8 cellular contexts compared by ENCODE assay signal in the genomic region with DNA sequence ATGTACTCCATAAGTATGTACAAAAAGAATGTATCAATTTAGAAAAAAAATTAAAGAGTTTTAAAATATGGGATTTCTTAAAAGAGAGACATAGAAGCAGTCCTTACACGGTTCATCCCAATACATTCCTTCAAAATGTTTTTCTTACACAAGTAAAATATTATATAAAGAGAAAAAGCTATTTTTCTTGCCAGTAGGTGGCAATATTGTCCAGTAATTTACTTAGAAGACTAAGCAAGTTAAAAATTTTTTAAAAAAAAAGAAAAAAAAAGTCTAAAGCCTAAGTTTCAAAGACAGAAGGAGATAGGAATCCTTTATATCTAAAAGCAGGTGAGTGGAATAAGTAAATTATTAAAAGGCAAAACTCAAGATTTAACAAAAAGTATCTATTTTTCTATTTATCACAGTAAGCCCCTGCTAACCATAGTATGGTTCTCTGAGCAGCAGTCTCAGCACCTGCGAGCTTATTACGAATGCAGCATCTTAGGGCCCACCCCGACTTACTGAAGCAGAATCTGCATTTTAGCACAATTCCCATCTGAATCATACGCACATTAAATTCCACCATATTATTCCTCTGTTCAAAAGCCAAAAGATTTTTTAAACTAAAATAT.
DNase-seq lines count a peak whose midpoint lies in the region; ATAC-seq and TF ChIP-seq lines count a peak whose summit lies in the region.

No MANE protein-coding gene starts in this region.

- H3K4me1 ChIP-seq in SK-N-SH (ENCODE audit: control insufficient read depth in 1 of 2, insufficient read depth in 2 of 2, low read depth in 1 of 2, low read length in 1 of 2) (no peaks in the 10 kb centered on the region; a peak in 1 of 4 replicates), ovary (ENCODE audit: insufficient read depth) (no peaks in the 10 kb centered on the region)

- H3F3A ChIP-seq in SK-N-SH (replicated peaks; ENCODE audit: insufficient read depth), result no peaks in the 10 kb centered on the region

- H3K9me2 ChIP-seq in SK-N-SH, result no peaks in the 10 kb centered on the region

- no peaks in the 10 kb centered on the region for H3K9me3 ChIP-seq in CD4-positive, alpha-beta T cell (ENCODE audit: control insufficient read depth, low read length)
- H3K9me3 ChIP-seq in SK-N-SH (no peaks in the 10 kb centered on the region), ovary (no peaks in the 10 kb centered on the region)

- no peak overlapping the region for H3K4me2 ChIP-seq in SK-N-SH

- H3K4me1 Mint-ChIP-seq in CD4-positive, alpha-beta T cell (ENCODE audit: low read depth), result no peaks in the 10 kb centered on the region
- H3K4me1 Mint-ChIP-seq in HFFc6 (ENCODE audit: low read depth) (peaks cover 5% of the 10 kb centered on the region; the same call in 1 of the 2 replicates), glutamatergic neuron (ENCODE audit: low read depth, unreplicated experiment) (peaks cover 2% of the 10 kb centered on the region)

- H2AFZ ChIP-seq in SK-N-SH (ENCODE audit: low read depth), result no peak overlapping the region

- H4K20me1 ChIP-seq in SK-N-SH (ENCODE audit: insufficient read depth), result no peaks in the 10 kb centered on the region

- no peaks in the 10 kb centered on the region for H3K36me3 Mint-ChIP-seq in CD4-positive, alpha-beta T cell (ENCODE audit: low read depth)
- no peaks in the 10 kb centered on the region for H3K36me3 Mint-ChIP-seq in HFFc6 (ENCODE audit: low read depth)
- no peaks in the 10 kb centered on the region for H3K36me3 Mint-ChIP-seq in glutamatergic neuron (ENCODE audit: unreplicated experiment)

- H3K4me3 ChIP-seq in SK-N-SH (ENCODE audit: low read depth in 2 of 2, low read length in 1 of 2) (no peak overlapping the region; a peak in 1 of 4 replicates), ovary (no peak overlapping the region)

- POLR2A ChIA-PET in CD4-positive, alpha-beta T cell (lab: Charles Lee), result no interaction called here
- POLR2A ChIA-PET in SK-N-SH (lab: Yijun Ruan, JAX), result no interaction called here

- no peak for TF ChIP-seq POLR2A in ovary (IDR thresholded peaks at IDR 0.05)

- TF ChIP-seq EP300 in SK-N-SH (IDR thresholded peaks at IDR 0.05; ENCODE audit: borderline replicate concordance in 1 of 2, low read depth in 1 of 2, low read length in 1 of 2) (no peak), ovary (IDR thresholded peaks at IDR 0.05) (no peak)

- H3K27ac Mint-ChIP-seq in CD4-positive, alpha-beta T cell, result no peak overlapping the region
- H3K27ac Mint-ChIP-seq in HFFc6 (no peak overlapping the region), glutamatergic neuron (ENCODE audit: unreplicated experiment) (no peak overlapping the region)

- WGBS in SK-N-SH (ENCODE audit: low lambda C conversion rate), result 60% methylated on average over 5 of the region's 5 CpGs
- WGBS in ovary, 3 donors, result 63 to 65% (median 65%) methylated on average over 5 of the region's 5 CpGs

- ATAC-seq in CD4-positive, alpha-beta T cell (ENCODE audit: poor library complexity), result no peak
- ATAC-seq in sciatic nerve, result no peak

- intact Hi-C loops in CD4-positive, alpha-beta T cell (cut with DNase I, micrococcal nuclease), result loop anchor here (5.0 to 10.0 kb wide), 2 partner anchors 289 to 296 kb away; no protein-coding TSS in a partner anchor
- intact Hi-C loops in sciatic nerve (cut with DNase I) (no loop called here), ovary (cut with DNase I) (no loop called here)

- no peaks in the 10 kb centered on the region for H3K79me2 ChIP-seq in SK-N-SH (ENCODE audit: insufficient read depth)

- TF ChIP-seq CTCF in CD4-positive, alpha-beta T cell (IDR thresholded peaks at IDR 0.05), result peak; percentile 56
- peak; percentile 86 for TF ChIP-seq CTCF in HFFc6 (IDR thresholded peaks at IDR 0.05)
- peak; percentile 91 for TF ChIP-seq CTCF in SK-N-SH (IDR thresholded peaks at IDR 0.05)
- peak; percentile 81 for TF ChIP-seq CTCF in glutamatergic neuron (IDR thresholded peaks at IDR 0.05; ENCODE audit: partially characterized antibody, unreplicated experiment)
- peak in 1 of 3 donors; percentile 15 for TF ChIP-seq CTCF in ovary (IDR thresholded peaks at IDR 0.05)

- H3K36me3 ChIP-seq in SK-N-SH (replicated peaks in 1 of 2; ENCODE audit: control insufficient read depth in 1 of 2, insufficient read depth in 2 of 2, low read length in 1 of 2) (peaks cover 8 to 18% of the 10 kb centered on the region in 2 experiments), ovary (no peaks in the 10 kb centered on the region)

- CTCF ChIA-PET in CD4-positive, alpha-beta T cell (lab: Charles Lee), result no interaction called here
- CTCF ChIA-PET in SK-N-SH (lab: Yijun Ruan, JAX), result interaction anchor here (0.6 to 5.3 kb wide), 42 partner anchors 9 to 1133 kb away, joined by 3 to 76 read pairs (median 4); partner anchors contain the start of gene CREB3L2

- no peak overlapping the region for H3K9ac ChIP-seq in SK-N-SH

- no peak overlapping the region for H3K27ac ChIP-seq in CD4-positive, alpha-beta T cell (ENCODE audit: low read depth, low read length)
- H3K27ac ChIP-seq in SK-N-SH (ENCODE audit: low read depth in 2 of 2, low read length in 1 of 2) (no peak overlapping the region), ovary (no peak overlapping the region)

- no peak for DNase-seq in CD4-positive, alpha-beta T cell
- DNase-seq in HFFc6 (peak; percentile 53), SK-N-SH (no peak), glutamatergic neuron (no peak), NOMO-1 treated with dmso at 0.1 percent for 144 hours (lab: John Stamatoyannopoulos, UW; ENCODE audit: unreplicated experiment) (no peak), sciatic nerve (ENCODE audit: low spot score) (no peak), ovary (no peak)
- DNase-seq in activated CD4-positive, alpha-beta T cell treated with anti-CD3 and anti-CD28 coated beads for 48 hours, result no peak

- peaks cover 27% of the 10 kb centered on the region for H3K27me3 Mint-ChIP-seq in CD4-positive, alpha-beta T cell
- H3K27me3 Mint-ChIP-seq in HFFc6 (ENCODE audit: insufficient read depth), result peaks cover 6% of the 10 kb centered on the region; the same call in 1 of the 2 replicates
- H3K27me3 Mint-ChIP-seq in glutamatergic neuron (ENCODE audit: unreplicated experiment), result no peaks in the 10 kb centered on the region

- H3K9me3 Mint-ChIP-seq in CD4-positive, alpha-beta T cell, result no peaks in the 10 kb centered on the region
- H3K9me3 Mint-ChIP-seq in HFFc6, result no peaks in the 10 kb centered on the region
- H3K9me3 Mint-ChIP-seq in glutamatergic neuron (ENCODE audit: unreplicated experiment), result no peaks in the 10 kb centered on the region

- no peaks in the 10 kb centered on the region for H3K27me3 ChIP-seq in CD4-positive, alpha-beta T cell (ENCODE audit: control insufficient read depth, insufficient read depth, low read length)
- no peaks in the 10 kb centered on the region for H3K27me3 ChIP-seq in SK-N-SH (ENCODE audit: insufficient read depth)
- no peaks in the 10 kb centered on the region for H3K27me3 ChIP-seq in ovary

- peak; percentile 64 for TF ChIP-seq RAD21 in SK-N-SH (IDR thresholded peaks at IDR 0.05; ENCODE audit: low read length)

- H3K4me3 Mint-ChIP-seq in CD4-positive, alpha-beta T cell, result no peak overlapping the region
- H3K4me3 Mint-ChIP-seq in HFFc6 (no peak overlapping the region), glutamatergic neuron (ENCODE audit: unreplicated experiment) (no peak overlapping the region)

TF ChIP-seq in SK-N-SH, 30 proteins besides CTCF, POLR2A, EP300 and RAD21:
- TF ChIP-seq, protein P1, sequence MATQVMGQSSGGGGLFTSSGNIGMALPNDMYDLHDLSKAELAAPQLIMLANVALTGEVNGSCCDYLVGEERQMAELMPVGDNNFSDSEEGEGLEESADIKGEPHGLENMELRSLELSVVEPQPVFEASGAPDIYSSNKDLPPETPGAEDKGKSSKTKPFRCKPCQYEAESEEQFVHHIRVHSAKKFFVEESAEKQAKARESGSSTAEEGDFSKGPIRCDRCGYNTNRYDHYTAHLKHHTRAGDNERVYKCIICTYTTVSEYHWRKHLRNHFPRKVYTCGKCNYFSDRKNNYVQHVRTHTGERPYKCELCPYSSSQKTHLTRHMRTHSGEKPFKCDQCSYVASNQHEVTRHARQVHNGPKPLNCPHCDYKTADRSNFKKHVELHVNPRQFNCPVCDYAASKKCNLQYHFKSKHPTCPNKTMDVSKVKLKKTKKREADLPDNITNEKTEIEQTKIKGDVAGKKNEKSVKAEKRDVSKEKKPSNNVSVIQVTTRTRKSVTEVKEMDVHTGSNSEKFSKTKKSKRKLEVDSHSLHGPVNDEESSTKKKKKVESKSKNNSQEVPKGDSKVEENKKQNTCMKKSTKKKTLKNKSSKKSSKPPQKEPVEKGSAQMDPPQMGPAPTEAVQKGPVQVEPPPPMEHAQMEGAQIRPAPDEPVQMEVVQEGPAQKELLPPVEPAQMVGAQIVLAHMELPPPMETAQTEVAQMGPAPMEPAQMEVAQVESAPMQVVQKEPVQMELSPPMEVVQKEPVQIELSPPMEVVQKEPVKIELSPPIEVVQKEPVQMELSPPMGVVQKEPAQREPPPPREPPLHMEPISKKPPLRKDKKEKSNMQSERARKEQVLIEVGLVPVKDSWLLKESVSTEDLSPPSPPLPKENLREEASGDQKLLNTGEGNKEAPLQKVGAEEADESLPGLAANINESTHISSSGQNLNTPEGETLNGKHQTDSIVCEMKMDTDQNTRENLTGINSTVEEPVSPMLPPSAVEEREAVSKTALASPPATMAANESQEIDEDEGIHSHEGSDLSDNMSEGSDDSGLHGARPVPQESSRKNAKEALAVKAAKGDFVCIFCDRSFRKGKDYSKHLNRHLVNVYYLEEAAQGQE (IDR thresholded peaks at IDR 0.05; ENCODE audit: low read depth, low read length), result no peak
- TF ChIP-seq, protein P2, sequence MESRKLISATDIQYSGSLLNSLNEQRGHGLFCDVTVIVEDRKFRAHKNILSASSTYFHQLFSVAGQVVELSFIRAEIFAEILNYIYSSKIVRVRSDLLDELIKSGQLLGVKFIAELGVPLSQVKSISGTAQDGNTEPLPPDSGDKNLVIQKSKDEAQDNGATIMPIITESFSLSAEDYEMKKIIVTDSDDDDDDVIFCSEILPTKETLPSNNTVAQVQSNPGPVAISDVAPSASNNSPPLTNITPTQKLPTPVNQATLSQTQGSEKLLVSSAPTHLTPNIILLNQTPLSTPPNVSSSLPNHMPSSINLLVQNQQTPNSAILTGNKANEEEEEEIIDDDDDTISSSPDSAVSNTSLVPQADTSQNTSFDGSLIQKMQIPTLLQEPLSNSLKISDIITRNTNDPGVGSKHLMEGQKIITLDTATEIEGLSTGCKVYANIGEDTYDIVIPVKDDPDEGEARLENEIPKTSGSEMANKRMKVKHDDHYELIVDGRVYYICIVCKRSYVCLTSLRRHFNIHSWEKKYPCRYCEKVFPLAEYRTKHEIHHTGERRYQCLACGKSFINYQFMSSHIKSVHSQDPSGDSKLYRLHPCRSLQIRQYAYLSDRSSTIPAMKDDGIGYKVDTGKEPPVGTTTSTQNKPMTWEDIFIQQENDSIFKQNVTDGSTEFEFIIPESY (IDR thresholded peaks at IDR 0.05; ENCODE audit: borderline replicate concordance, low read depth), result no peak
- TF ChIP-seq JUND (IDR thresholded peaks at IDR 0.05), result no peak

Comparison
In these comparisons a context has a peak if more than half of its experiments do, and no peak if none do; other contexts are left out.
1. intact Hi-C loops: an anchor here in CD4-positive, alpha-beta T cell (5.0 to 10.0 kb wide); none called in sciatic nerve and ovary.